Comparison of ENCODE assay signal across 10 cellular contexts in the genomic region with DNA sequence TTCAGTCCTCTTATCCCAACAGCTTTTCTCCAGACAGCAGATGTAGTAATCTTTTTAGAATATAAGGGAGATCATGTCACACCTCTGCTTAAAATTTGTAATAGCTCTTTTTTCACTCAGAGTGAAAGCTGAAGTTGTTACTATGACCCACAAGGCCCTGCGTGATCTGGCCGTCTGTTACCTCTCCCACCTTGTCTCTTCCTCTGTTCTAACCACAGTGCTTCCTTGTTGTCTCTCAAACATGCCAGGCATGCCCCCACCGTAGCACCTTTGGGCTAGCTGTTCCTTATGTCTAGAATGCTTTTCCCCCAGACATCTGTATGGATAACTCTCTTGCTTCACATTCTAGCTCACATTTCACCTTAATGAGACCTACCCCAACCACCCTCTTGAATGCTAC. TPM values are rescaled to one million over a fixed set of nuclear protein-coding genes. Genes with fewer than 3 reads are reported as not detected.
DNase-seq lines count a peak whose midpoint lies in the region; ATAC-seq and TF ChIP-seq lines count a peak whose summit lies in the region.
"Had no signal": no experiment of that assay in that cellular context is flagged by ENCODE, and none has a peak within 500 bp of the region (broad histone marks: within the 10 kb centered on the region; RNA-seq: fewer than 3 reads in every experiment).

No MANE protein-coding gene starts in this region.

- POLR2A ChIA-PET in activated CD8-positive, alpha-beta T cell treated with anti-CD3 and anti-CD28 coated beads for 36 hours (lab: Charles Lee) = interaction anchor here (1.0 kb wide), 1 partner anchor 8 kb away, joined by 3 read pairs; no protein-coding TSS in a partner anchor

- peaks cover 45% of the 10 kb centered on the region for H3K4me1 Mint-ChIP-seq in activated CD8-positive, alpha-beta T cell treated with anti-CD3 and anti-CD28 coated beads for 36 hours (ENCODE audit: low read depth)

- ATAC-seq in GM19023 (IDR thresholded peaks at IDR 0.05; ENCODE audit: unreplicated experiment) (peak; percentile 63), HG02981 (IDR thresholded peaks at IDR 0.05; ENCODE audit: unreplicated experiment) (peak; percentile 64), HG03196 (IDR thresholded peaks at IDR 0.05; ENCODE audit: unreplicated experiment) (no peak), GM18861 (IDR thresholded peaks at IDR 0.05; ENCODE audit: unreplicated experiment) (no peak)
- ATAC-seq in activated CD8-positive, alpha-beta T cell treated with anti-CD3 and anti-CD28 coated beads for 36 hours = peak; percentile 77

- H3K9me3 Mint-ChIP-seq in activated CD8-positive, alpha-beta T cell treated with anti-CD3 and anti-CD28 coated beads for 36 hours = no peaks in the 10 kb centered on the region

- intact Hi-C loops in activated CD8-positive, alpha-beta T cell treated with anti-CD3 and anti-CD28 coated beads for 36 hours (cut with micrococcal nuclease) = no loop called here

- peak overlapping the region; percentile 52 for H3K4me3 Mint-ChIP-seq in activated CD8-positive, alpha-beta T cell treated with anti-CD3 and anti-CD28 coated beads for 36 hours

- TF ChIP-seq CTCF in activated CD8-positive, alpha-beta T cell treated with anti-CD3 and anti-CD28 coated beads for 36 hours (IDR thresholded peaks at IDR 0.05) = no peak

- peak; percentile 67 for DNase-seq in activated CD8-positive, alpha-beta T cell treated with anti-CD3 and anti-CD28 coated beads for 36 hours
- DNase-seq in stimulated activated CD4-positive, alpha-beta T cell treated with anti-CD3 and anti-CD28 coated beads, Interleukin-1b, Interleukin-23, amount 100 ng/mL, for 48 hours = peak; percentile 39
- no peak for DNase-seq in GM03348 (ENCODE audit: low spot score)
- no peak for DNase-seq in cerebellar nuclear complex (lab: John Stamatoyannopoulos, UW)
- DNase-seq: heart right ventricle, NCI-H146 had no signal

- H3K36me3 Mint-ChIP-seq in activated CD8-positive, alpha-beta T cell treated with anti-CD3 and anti-CD28 coated beads for 36 hours (ENCODE audit: low read depth) = peaks cover 62% of the 10 kb centered on the region

- H3K27ac Mint-ChIP-seq in activated CD8-positive, alpha-beta T cell treated with anti-CD3 and anti-CD28 coated beads for 36 hours = peak overlapping the region; percentile 94

- no peaks in the 10 kb centered on the region for H3K27me3 Mint-ChIP-seq in activated CD8-positive, alpha-beta T cell treated with anti-CD3 and anti-CD28 coated beads for 36 hours

- CTCF ChIA-PET in activated CD8-positive, alpha-beta T cell treated with anti-CD3 and anti-CD28 coated beads for 36 hours (lab: Charles Lee) = interaction anchor here (0.9 to 3.0 kb wide), 8 partner anchors 10 to 148 kb away, joined by 3 to 21 read pairs (median 6); no protein-coding TSS in a partner anchor

RNA-seq across cellular contexts. Expression of a gene that starts 6.5 kb away (rescaled TPM):
- total RNA-seq in activated CD8-positive, alpha-beta T cell treated with anti-CD3 and anti-CD28 coated beads for 36 hours = 10 to 100 TPM; 26.7 to 29.6 TPM

RNA-seq across cellular contexts. Expression of a gene that starts 22.4 kb away (rescaled TPM):
- total RNA-seq in activated CD8-positive, alpha-beta T cell treated with anti-CD3 and anti-CD28 coated beads for 36 hours = 1 to 10 TPM; 1.1 to 1.4 TPM

RNA-seq across cellular contexts. Expression of a gene that starts 34.8 kb away (rescaled TPM):
- 1 to 10 TPM in 1 of 2 experiments, under 1 TPM in 1; 0.98 to 2.0 TPM for total RNA-seq in activated CD8-positive, alpha-beta T cell treated with anti-CD3 and anti-CD28 coated beads for 36 hours

RNA-seq across cellular contexts. Expression of a gene that starts 56.1 kb away (rescaled TPM):
- total RNA-seq in activated CD8-positive, alpha-beta T cell treated with anti-CD3 and anti-CD28 coated beads for 36 hours = 10 to 100 TPM; 11.1 to 12.8 TPM

Comparison
In these comparisons a context has a peak if more than half of its experiments do, and no peak if none do; other contexts are left out.
1. ATAC-seq: peak in GM19023 (single experiment), HG02981 (single experiment) and activated CD8-positive, alpha-beta T cell treated with anti-CD3 and anti-CD28 coated beads for 36 hours (single experiment); none in HG03196 (single experiment) and GM18861 (single experiment).
2. DNase-seq: peak in activated CD8-positive, alpha-beta T cell treated with anti-CD3 and anti-CD28 coated beads for 36 hours (single experiment) and stimulated activated CD4-positive, alpha-beta T cell treated with anti-CD3 and anti-CD28 coated beads, Interleukin-1b, Interleukin-23, amount 100 ng/mL, for 48 hours (single experiment); none in GM03348 (single experiment) and cerebellar nuclear complex (0 of 2).